In the genomic region with DNA sequence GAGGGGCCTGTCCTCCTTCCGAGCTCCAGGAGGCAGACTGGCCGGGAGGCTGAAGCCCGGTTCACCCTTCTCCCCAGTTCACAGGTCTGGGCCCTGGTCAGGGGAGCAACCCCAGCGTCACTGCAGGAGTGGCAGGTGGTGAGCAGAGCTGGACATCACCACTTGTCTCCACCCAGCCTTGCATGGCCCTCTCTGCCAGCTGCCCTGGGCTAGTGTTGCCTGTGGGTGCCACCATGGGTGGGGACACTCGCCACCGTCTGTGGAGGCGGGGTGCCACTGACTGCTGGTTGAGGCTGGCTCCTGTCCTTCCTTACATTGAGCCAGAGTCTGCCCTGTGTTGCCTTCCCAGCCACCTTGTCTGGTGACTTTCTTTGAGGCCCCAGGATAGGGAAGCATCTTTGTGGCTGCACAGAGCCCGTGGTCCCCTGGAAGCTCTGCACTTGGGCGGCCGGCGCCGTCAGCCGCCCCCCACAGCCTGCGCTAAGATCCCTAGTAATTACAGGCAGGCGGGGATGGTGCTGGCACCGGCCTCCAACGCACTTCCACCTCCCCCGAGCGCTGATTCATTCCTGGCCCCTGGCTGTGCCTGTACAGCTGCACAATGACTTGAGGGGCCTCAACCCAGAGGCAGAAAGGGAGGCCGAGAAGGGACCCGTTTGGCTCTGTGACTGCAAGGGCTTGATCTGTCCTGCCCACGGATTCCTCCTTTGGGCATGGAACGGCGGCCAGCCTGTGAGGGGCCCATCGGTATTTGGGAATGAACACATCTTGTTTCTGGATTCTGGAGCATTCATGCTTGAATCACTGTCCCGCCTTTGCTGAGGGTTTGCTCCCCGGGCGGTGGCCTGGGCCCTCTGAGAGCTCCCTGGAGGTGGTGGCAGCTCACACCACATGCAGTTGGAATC, we compare ENCODE assay signal across 11 cellular contexts. TPM values are rescaled to one million over a fixed set of nuclear protein-coding genes. Genes with fewer than 3 reads are reported as not detected.
A peak's percentile ranks its signal among the peaks of the same experiment; 100 is the strongest.
DNase-seq lines count a peak whose midpoint lies in the region; ATAC-seq and TF ChIP-seq lines count a peak whose summit lies in the region.
"Had no signal": no experiment of that assay in that cellular context is flagged by ENCODE, and none has a peak within 500 bp of the region (broad histone marks: within the 10 kb centered on the region; RNA-seq: fewer than 3 reads in every experiment).

No MANE protein-coding gene starts in this region.

- H3K4me2 ChIP-seq in smooth muscle cell, result peak overlapping the region; percentile 66

- WGBS in smooth muscle cell (ENCODE audit: low lambda C conversion rate), result 28% methylated on average over 28 of the region's 28 CpGs

- peaks cover 7% of the 10 kb centered on the region for H3F3A ChIP-seq in smooth muscle cell (ENCODE audit: low read depth)

- H3K4me3 ChIP-seq in SJCRH30, result no peak overlapping the region
- no peak overlapping the region for H3K4me3 ChIP-seq in fibroblast of pulmonary artery (replicated peaks; ENCODE audit: low read depth, low read length)
- H3K4me3 ChIP-seq in smooth muscle cell, result no peak overlapping the region

- intact Hi-C loops in Right ventricle myocardium superior (cut with DNase I), result no loop called here

- H3K27me3 ChIP-seq in SJCRH30, result no peaks in the 10 kb centered on the region
- no peaks in the 10 kb centered on the region for H3K27me3 ChIP-seq in smooth muscle cell (ENCODE audit: low read depth)

- no peak overlapping the region for H2AFZ ChIP-seq in smooth muscle cell (ENCODE audit: low read depth)

- DNase-seq in DMS 273 (lab: John Stamatoyannopoulos, UW; ENCODE audit: unreplicated experiment) (peak; percentile 70), DMS 273 treated with DMSO at 0.1 percent for 48 hours (lab: John Stamatoyannopoulos, UW) (no peak), SJCRH30 (peak; percentile 69 to 71), fibroblast of pulmonary artery (ENCODE audit: low read depth) (peak; percentile 62), smooth muscle cell (lab: John Stamatoyannopoulos, UW; ENCODE audit: unreplicated experiment) (no peak), Right ventricle myocardium superior (no peak)
- DNase-seq: cortex of kidney, left ventricle myocardium superior had no signal

- ATAC-seq in GM18870 (IDR thresholded peaks at IDR 0.05; ENCODE audit: unreplicated experiment) (no peak), Right ventricle myocardium superior (ENCODE audit: poor library complexity) (no peak), GM19351 (IDR thresholded peaks at IDR 0.05; ENCODE audit: unreplicated experiment) (no peak)
- ATAC-seq: left ventricle myocardium superior had no signal

- no peak for TF ChIP-seq CTCF in fibroblast of pulmonary artery (IDR thresholded peaks at IDR 0.05; ENCODE audit: low read length, missing control alignments)
- no peak for TF ChIP-seq CTCF in smooth muscle cell (IDR thresholded peaks at IDR 0.05; ENCODE audit: borderline replicate concordance, insufficient read depth, poor library complexity, severe bottlenecking)

- H3K9me3 ChIP-seq in SJCRH30 (replicated peaks) (no peaks in the 10 kb centered on the region), smooth muscle cell (replicated peaks; ENCODE audit: low read depth) (no peaks in the 10 kb centered on the region)

- no peak overlapping the region for H3K9ac ChIP-seq in smooth muscle cell (ENCODE audit: low read depth)

- peaks cover 90% of the 10 kb centered on the region for H3K79me2 ChIP-seq in smooth muscle cell (ENCODE audit: low read depth)

- H3K27ac ChIP-seq in SJCRH30 (no peak overlapping the region), smooth muscle cell (ENCODE audit: low read depth) (peak overlapping the region; percentile 54)
- H3K27ac ChIP-seq: 22Rv1 had no signal

- H4K20me1 ChIP-seq in smooth muscle cell (ENCODE audit: low read depth), result peaks cover 96% of the 10 kb centered on the region

- no peaks in the 10 kb centered on the region for H3K36me3 ChIP-seq in SJCRH30
- H3K36me3 ChIP-seq in smooth muscle cell (ENCODE audit: low read depth), result no peaks in the 10 kb centered on the region

- H3K4me1 ChIP-seq in SJCRH30, result peaks cover 37% of the 10 kb centered on the region
- H3K4me1 ChIP-seq in smooth muscle cell (ENCODE audit: low read depth), result peaks cover 38% of the 10 kb centered on the region

RNA-seq across cellular contexts. Expression of a gene that starts 5.2 kb away (rescaled TPM):
- 22.1 and 26.0 TPM in 2 replicates for total RNA-seq in SJCRH30 (2014; rRNA removed; shearing (Covaris generic))
- total RNA-seq in smooth muscle cell, result 27.8 and 41.9 TPM in 2 replicates
- polyA plus RNA-seq in smooth muscle cell, result 26.6 and 47.2 TPM in 2 replicates
- total RNA-seq in Right ventricle myocardium superior, result 34.7 TPM

RNA-seq across cellular contexts. Expression of a gene that starts 48.5 kb away (rescaled TPM):
- 23.5 and 27.6 TPM in 2 replicates for total RNA-seq in SJCRH30 (2014; rRNA removed; shearing (Covaris generic))
- total RNA-seq in smooth muscle cell (5.8 and 11.9 TPM in 2 replicates), Right ventricle myocardium superior (13.6 TPM)
- polyA plus RNA-seq in smooth muscle cell, result 21.5 and 30.9 TPM in 2 replicates

Comparison
In these comparisons a context has a peak if more than half of its experiments do, and no peak if none do; other contexts are left out.
1. DNase-seq: peak in DMS 273 (single experiment), SJCRH30 (2 of 2) and fibroblast of pulmonary artery (single experiment); none in DMS 273 treated with DMSO at 0.1 percent for 48 hours (single experiment), smooth muscle cell (single experiment) and Right ventricle myocardium superior (single experiment).